30 cellular contexts compared by ENCODE assay signal in genomic region chr4:77089880-77090279, GRCh38.
"Had no signal": no experiment of that assay in that cellular context is flagged by ENCODE, and none has a peak within 500 bp of the region (broad histone marks: within the 10 kb centered on the region; RNA-seq: fewer than 3 reads in every experiment).

No MANE protein-coding gene starts in this region.

- H3K27me3 Mint-ChIP-seq: naive thymus-derived CD4-positive, alpha-beta T cell; natural killer cell treated with Interleukin-12 subunit alpha and Interleukin-12 subunit beta and Interleukin-15 and Interleukin-18, amount 100 ng/mL, for 72 hours; stimulated activated naive B cell treated with anti-CD40 and anti-IgM and Interleukin-4, amounts not matched to agents 10 μg/mL and 1 μg/mL and 100 μg/mL, for 72 hours had no signal

- H3K4me1 ChIP-seq: lower lobe of right lung, neural progenitor cell, parathyroid adenoma, psoas muscle, tibial artery had no signal

- H3K4me3 ChIP-seq: lower lobe of right lung, neural progenitor cell, psoas muscle, right lobe of liver, skin epidermis, stomach, thoracic aorta, tibial artery, upper lobe of right lung had no signal

- H3K4me3 Mint-ChIP-seq: mesothelial cell of epicardium; naive thymus-derived CD4-positive, alpha-beta T cell; natural killer cell treated with Interleukin-12 subunit alpha and Interleukin-12 subunit beta and Interleukin-15 and Interleukin-18, amount 100 ng/mL, for 72 hours; neural progenitor cell; stimulated activated naive B cell treated with anti-CD40 and anti-IgM and Interleukin-4, amounts not matched to agents 10 μg/mL and 1 μg/mL and 100 μg/mL, for 72 hours had no signal

- H3K36me3 Mint-ChIP-seq: natural killer cell treated with Interleukin-12 subunit alpha and Interleukin-12 subunit beta and Interleukin-15 and Interleukin-18, amount 100 ng/mL, for 72 hours; neural progenitor cell had no signal

- H3K9me3 Mint-ChIP-seq: naive thymus-derived CD4-positive, alpha-beta T cell; natural killer cell treated with Interleukin-12 subunit alpha and Interleukin-12 subunit beta and Interleukin-15 and Interleukin-18, amount 100 ng/mL, for 72 hours had no signal

- H3K36me3 ChIP-seq: lower lobe of right lung, neural progenitor cell, neutrophil, right lobe of liver, stomach, thoracic aorta, tibial artery, upper lobe of right lung had no signal

- H3K9me3 ChIP-seq: lower lobe of right lung, neutrophil, psoas muscle, right lobe of liver, stomach, thoracic aorta, tibial artery, upper lobe of right lung had no signal

- ATAC-seq: left cardiac atrium; left lobe of liver; lower lobe of right lung; naive thymus-derived CD4-positive, alpha-beta T cell; natural killer cell treated with Interleukin-12 subunit alpha and Interleukin-12 subunit beta and Interleukin-15 and Interleukin-18, amount 100 ng/mL, for 72 hours; right lobe of liver; stimulated activated naive B cell treated with anti-CD40 and anti-IgM and Interleukin-4, amounts not matched to agents 10 μg/mL and 1 μg/mL and 100 μg/mL, for 72 hours; stimulated activated naive CD8-positive, alpha-beta T cell treated with anti-CD3 and anti-CD28 coated beads, Interleukin-15, Interleukin-2, amounts not matched to agents 100 U/mL and 50 U/mL, for 24 hours; upper lobe of right lung had no signal

- H3K27ac ChIP-seq: lower lobe of right lung, neural progenitor cell, neutrophil, parathyroid adenoma, psoas muscle, right lobe of liver, skin epidermis, stomach, thoracic aorta, tibial artery, upper lobe of right lung had no signal

- H2AFZ ChIP-seq: neural progenitor cell, parathyroid adenoma had no signal

- FAIRE-seq: keratinocyte, urothelium cell line had no signal

- H3K27me3 ChIP-seq: neural progenitor cell, neutrophil, right lobe of liver, stomach, tibial artery, upper lobe of right lung had no signal

- H3K9ac ChIP-seq: neural progenitor cell, parathyroid adenoma had no signal

- H3K79me2 ChIP-seq: parathyroid adenoma had no signal

- H3K4me2 ChIP-seq: neural progenitor cell had no signal

- H3K4me1 Mint-ChIP-seq: neural progenitor cell had no signal

- H3K27ac Mint-ChIP-seq: mesothelial cell of epicardium; natural killer cell treated with Interleukin-12 subunit alpha and Interleukin-12 subunit beta and Interleukin-15 and Interleukin-18, amount 100 ng/mL, for 72 hours; neural progenitor cell; stimulated activated naive B cell treated with anti-CD40 and anti-IgM and Interleukin-4, amounts not matched to agents 10 μg/mL and 1 μg/mL and 100 μg/mL, for 72 hours had no signal

- DNase-seq: head of caudate nucleus; hippocampal formation; kidney glomerular epithelial cell; left cardiac atrium; lower lobe of right lung; mesendoderm; naive thymus-derived CD4-positive, alpha-beta T cell; occipital lobe; psoas muscle; right lobe of liver; stimulated activated CD4-positive, alpha-beta T cell treated with anti-CD3 and anti-CD28 coated beads, Interleukin-12 subunit alpha, Interleukin-12 subunit beta, amount 100 ng/mL, for 4 hours; stimulated activated CD4-positive, alpha-beta T cell treated with anti-CD3 and anti-CD28 coated beads, Interleukin-15, amount 100 ng/mL, for 24 hours; stimulated activated CD4-positive, alpha-beta T cell treated with anti-CD3 and anti-CD28 coated beads, Interleukin-2, amount 100 ng/mL, for 24 hours; stimulated activated CD4-positive, alpha-beta T cell treated with anti-CD3 and anti-CD28 coated beads, Interleukin-4, amount 100 ng/mL, for 1 hour; stimulated activated naive B cell treated with anti-CD40 and anti-IgM and Interleukin-4, amounts not matched to agents 10 μg/mL and 1 μg/mL and 100 μg/mL, for 72 hours; stimulated activated naive CD8-positive, alpha-beta T cell treated with anti-CD3 and anti-CD28 coated beads, Interleukin-15, Interleukin-2, amounts not matched to agents 100 U/mL and 50 U/mL, for 24 hours; stomach; tibial artery; trophoblast cell; upper lobe of right lung had no signal
